In genomic region chr3:37190667-37191066, GRCh38 we compare ENCODE assay signal across 15 cellular contexts.
"Had no signal": no experiment of that assay in that cellular context is flagged by ENCODE, and none has a peak within 500 bp of the region (broad histone marks: within the 10 kb centered on the region; RNA-seq: fewer than 3 reads in every experiment).

No MANE protein-coding gene starts in this region.

- H3K27ac Mint-ChIP-seq: dendritic cell treated with granulocyte-macrophage colony-stimulating factor and Interleukin-4, amounts not matched to agents 40 ng/mL and 50 ng/mL, for 4 days; effector memory CD8-positive, alpha-beta T cell had no signal

- H3K4me3 Mint-ChIP-seq: dendritic cell treated with granulocyte-macrophage colony-stimulating factor and Interleukin-4, amounts not matched to agents 40 ng/mL and 50 ng/mL, for 4 days; effector memory CD8-positive, alpha-beta T cell; naive thymus-derived CD4-positive, alpha-beta T cell had no signal

- H3K27me3 Mint-ChIP-seq: dendritic cell treated with granulocyte-macrophage colony-stimulating factor and Interleukin-4, amounts not matched to agents 40 ng/mL and 50 ng/mL, for 4 days; effector memory CD8-positive, alpha-beta T cell had no signal

- H3K9me3 Mint-ChIP-seq: dendritic cell treated with granulocyte-macrophage colony-stimulating factor and Interleukin-4, amounts not matched to agents 40 ng/mL and 50 ng/mL, for 4 days; effector memory CD8-positive, alpha-beta T cell; naive thymus-derived CD4-positive, alpha-beta T cell had no signal

- H3K4me1 Mint-ChIP-seq: naive thymus-derived CD4-positive, alpha-beta T cell had no signal

- H3K36me3 Mint-ChIP-seq: naive thymus-derived CD4-positive, alpha-beta T cell had no signal

- ATAC-seq: effector memory CD8-positive, alpha-beta T cell; gastroesophageal sphincter; left colon; naive thymus-derived CD4-positive, alpha-beta T cell had no signal

- DNase-seq: cerebellar nuclear complex; effector memory CD8-positive, alpha-beta T cell; esophagus squamous epithelium; foreskin fibroblast; glutamatergic neuron; left colon; mesendoderm; naive thymus-derived CD4-positive, alpha-beta T cell; posterior cingulate gyrus; sigmoid colon; stimulated activated naive CD4-positive, alpha-beta T cell treated with Interleukin-2 at 50 U/mL for 16 hours; tibial artery; upper lobe of left lung had no signal
